Comparison of ENCODE assay signal across 18 cellular contexts in genomic region chr19:6524326-6524725, GRCh38.
"Had no signal": no experiment of that assay in that cellular context is flagged by ENCODE, and none has a peak within 500 bp of the region (broad histone marks: within the 10 kb centered on the region; RNA-seq: fewer than 3 reads in every experiment).

No MANE protein-coding gene starts in this region.

- H3K27ac Mint-ChIP-seq: activated naive CD4-positive, alpha-beta T cell treated with anti-CD3 and anti-CD28 coated beads, Interleukin-2, amount 50 U/mL, for 24 hours; memory B cell; natural killer cell treated with Interleukin-12 subunit alpha and Interleukin-12 subunit beta and Interleukin-15 and Interleukin-18, amount 100 ng/mL, for 72 hours had no signal

- H3K27me3 ChIP-seq: body of pancreas, cardiac muscle cell, transverse colon had no signal

- H3K36me3 Mint-ChIP-seq: activated naive CD4-positive, alpha-beta T cell treated with anti-CD3 and anti-CD28 coated beads, Interleukin-2, amount 50 U/mL, for 24 hours; memory B cell; natural killer cell treated with Interleukin-12 subunit alpha and Interleukin-12 subunit beta and Interleukin-15 and Interleukin-18, amount 100 ng/mL, for 72 hours had no signal

- H3K9me3 Mint-ChIP-seq: activated naive CD4-positive, alpha-beta T cell treated with anti-CD3 and anti-CD28 coated beads, Interleukin-2, amount 50 U/mL, for 24 hours; memory B cell; natural killer cell treated with Interleukin-12 subunit alpha and Interleukin-12 subunit beta and Interleukin-15 and Interleukin-18, amount 100 ng/mL, for 72 hours; stimulated activated effector memory CD8-positive, alpha-beta T cell treated with anti-CD3 and anti-CD28 coated beads, Interleukin-12 subunit alpha, Interleukin-12 subunit beta, amount 100 ng/mL, for 72 hours had no signal

- H3K9me3 ChIP-seq: body of pancreas, esophagus muscularis mucosa, heart left ventricle, transverse colon had no signal

- H3K4me3 ChIP-seq: body of pancreas, cardiac muscle cell, esophagus muscularis mucosa, heart left ventricle, transverse colon had no signal

- DNase-seq: activated gamma-delta T cell treated with Interleukin-2 at 50 U/mL for 16 hours; activated T-cell treated with anti-CD3 and anti-CD28 coated beads, Interleukin-2, amount 50 U/mL, for 1 hour; body of pancreas; effector CD8-positive, alpha-beta T cell; islet precursor cell; left cardiac atrium; small intestine; stimulated activated CD4-positive, alpha-beta T cell treated with anti-CD3 and anti-CD28 coated beads, Interleukin-2, amount 100 ng/mL, for 24 hours; T-helper 9 cell; transverse colon had no signal

- ATAC-seq: body of pancreas; left cardiac atrium; natural killer cell treated with Interleukin-12 subunit alpha and Interleukin-12 subunit beta and Interleukin-15 and Interleukin-18, amount 100 ng/mL, for 72 hours; sciatic nerve; stimulated activated effector memory CD8-positive, alpha-beta T cell treated with anti-CD3 and anti-CD28 coated beads, Interleukin-12 subunit alpha, Interleukin-12 subunit beta, amount 100 ng/mL, for 72 hours had no signal

- H3K27ac ChIP-seq: body of pancreas, cardiac muscle cell, esophagus muscularis mucosa, heart left ventricle, transverse colon had no signal

- H3K4me3 Mint-ChIP-seq: activated naive CD4-positive, alpha-beta T cell treated with anti-CD3 and anti-CD28 coated beads, Interleukin-2, amount 50 U/mL, for 24 hours; memory B cell; natural killer cell treated with Interleukin-12 subunit alpha and Interleukin-12 subunit beta and Interleukin-15 and Interleukin-18, amount 100 ng/mL, for 72 hours; stimulated activated effector memory CD8-positive, alpha-beta T cell treated with anti-CD3 and anti-CD28 coated beads, Interleukin-12 subunit alpha, Interleukin-12 subunit beta, amount 100 ng/mL, for 72 hours had no signal

- H3K27me3 Mint-ChIP-seq: activated naive CD4-positive, alpha-beta T cell treated with anti-CD3 and anti-CD28 coated beads, Interleukin-2, amount 50 U/mL, for 24 hours; memory B cell had no signal

- H3K36me3 ChIP-seq: cardiac muscle cell, esophagus muscularis mucosa, heart left ventricle, transverse colon had no signal
